1 cellular context compared by ENCODE assay signal in genomic region chr2:31693882-31694281, GRCh38.
TF ChIP-seq lines count a peak whose summit lies in the region.

No MANE protein-coding gene starts in this region.

TF ChIP-seq in K562, 482 proteins besides CTCF, POLR2A, EP300 and RAD21 (continued from another document):
- TF ChIP-seq TSHZ1 (CRISPR knock-in tag; IDR thresholded peaks at IDR 0.05) (no peak), MED1 (CRISPR knock-in tag; IDR thresholded peaks at IDR 0.05; ENCODE audit: borderline replicate concordance) (no peak), CBX1 (IDR thresholded peaks at IDR 0.05; ENCODE audit: low read depth) (peak; percentile 97; the same call in 1 of the 2 replicates), ZNF263 (CRISPR knock-in tag; IDR thresholded peaks at IDR 0.05; ENCODE audit: borderline replicate concordance) (no peak), ZFP36 (IDR thresholded peaks at IDR 0.05; ENCODE audit: low read depth, low read length, partially characterized antibody) (peak; percentile 56), TSC22D4 (tag; IDR thresholded peaks at IDR 0.05) (no peak), ZNF778 (CRISPR knock-in tag; IDR thresholded peaks at IDR 0.05) (no peak), KLF13 (tag; IDR thresholded peaks at IDR 0.05; ENCODE audit: borderline replicate concordance, low read depth) (no peak), ELF2 (CRISPR knock-in tag; IDR thresholded peaks at IDR 0.05) (no peak), CHD2 (IDR thresholded peaks at IDR 0.05; ENCODE audit: low read depth, low read length) (no peak), ZBED1 (IDR thresholded peaks at IDR 0.05) (no peak), CBX3 (IDR thresholded peaks at IDR 0.05; ENCODE audit: borderline replicate concordance in 1 of 2, low read length in 2 of 2) (peak; percentile 96 to 98), HLTF (IDR thresholded peaks at IDR 0.05) (0 out of 2 replicates have a peak, but pooled peaks have one; percentile 50), ZNF280B (CRISPR knock-in tag; IDR thresholded peaks at IDR 0.05) (peak; percentile 66; the same call in 1 of the 2 replicates)
- TF ChIP-seq, protein P1, sequence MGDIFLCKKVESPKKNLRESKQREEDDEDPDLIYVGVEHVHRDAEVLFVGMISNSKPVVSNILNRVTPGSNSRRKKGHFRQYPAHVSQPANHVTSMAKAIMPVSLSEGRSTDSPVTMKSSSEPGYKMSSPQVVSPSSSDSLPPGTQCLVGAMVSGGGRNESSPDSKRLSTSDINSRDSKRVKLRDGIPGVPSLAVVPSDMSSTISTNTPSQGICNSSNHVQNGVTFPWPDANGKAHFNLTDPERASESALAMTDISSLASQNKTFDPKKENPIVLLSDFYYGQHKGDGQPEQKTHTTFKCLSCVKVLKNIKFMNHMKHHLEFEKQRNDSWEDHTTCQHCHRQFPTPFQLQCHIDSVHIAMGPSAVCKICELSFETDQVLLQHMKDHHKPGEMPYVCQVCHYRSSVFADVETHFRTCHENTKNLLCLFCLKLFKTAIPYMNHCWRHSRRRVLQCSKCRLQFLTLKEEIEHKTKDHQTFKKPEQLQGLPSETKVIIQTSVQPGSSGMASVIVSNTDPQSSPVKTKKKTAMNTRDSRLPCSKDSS (IDR thresholded peaks at IDR 0.05; ENCODE audit: low read depth, partially characterized antibody) = peak; percentile 79
TF ChIP-seq in K562: peak in this region for 10.
